ENCODE assay signal across 1 cellular context in the genomic region with DNA sequence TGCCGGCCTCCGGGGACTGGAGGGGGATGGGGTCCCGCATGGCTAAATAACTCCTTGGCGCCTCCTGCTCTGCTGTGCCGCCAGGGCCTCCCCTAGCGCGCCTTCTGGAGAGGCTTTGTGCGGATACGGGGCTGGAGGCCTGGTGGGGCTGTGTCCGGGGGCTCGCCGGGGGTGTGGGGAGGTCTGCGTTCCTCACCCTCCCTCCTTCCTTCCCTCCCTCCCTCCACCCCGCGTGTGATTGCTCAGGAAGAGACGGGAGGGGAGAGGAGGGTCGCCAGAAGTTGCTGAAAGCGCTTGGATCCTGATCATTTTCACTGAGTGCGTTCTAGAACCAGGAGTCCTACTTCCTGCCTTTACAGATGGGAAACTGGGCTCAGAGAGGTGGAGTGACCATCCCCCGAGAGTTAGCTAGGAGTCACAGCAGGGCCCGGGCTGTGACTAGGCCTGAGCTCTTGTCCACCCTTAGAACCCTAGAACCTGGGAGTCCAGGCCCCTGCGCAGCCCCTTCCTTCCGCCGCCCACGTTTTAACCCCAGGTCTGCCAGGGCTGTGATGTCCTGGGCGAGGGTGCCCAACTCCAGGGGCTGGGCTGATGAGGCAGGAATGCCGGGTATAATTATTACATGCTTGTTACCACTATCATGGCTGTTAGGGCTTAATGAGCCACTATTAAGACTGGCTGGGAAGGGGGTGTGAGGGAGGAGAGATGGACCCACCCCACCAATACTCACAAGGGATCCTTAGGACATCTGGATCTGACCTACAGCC.
TF ChIP-seq lines count a peak whose summit lies in the region.

No MANE protein-coding gene starts in this region.

TF ChIP-seq in K562, 482 proteins besides CTCF, POLR2A, EP300 and RAD21 (continued from another document and continues in another):
- TF ChIP-seq ZHX1 (conservative IDR thresholded peaks at IDR 0.05; ENCODE audit: low read length) = no peak
- TF ChIP-seq SMARCB1 (IDR thresholded peaks at IDR 0.05; ENCODE audit: insufficient read length, low read depth) = no peak
- no peak for TF ChIP-seq ARID2 (IDR thresholded peaks at IDR 0.05)
- no peak for TF ChIP-seq MCM7 (IDR thresholded peaks at IDR 0.05)
- no peak for TF ChIP-seq ZNF347 (CRISPR knock-in tag; IDR thresholded peaks at IDR 0.05; ENCODE audit: low read depth)
- no peak for TF ChIP-seq RBM14 (IDR thresholded peaks at IDR 0.05; ENCODE audit: borderline replicate concordance, insufficient read depth, low read depth, low read length)
- TF ChIP-seq, protein P1, sequence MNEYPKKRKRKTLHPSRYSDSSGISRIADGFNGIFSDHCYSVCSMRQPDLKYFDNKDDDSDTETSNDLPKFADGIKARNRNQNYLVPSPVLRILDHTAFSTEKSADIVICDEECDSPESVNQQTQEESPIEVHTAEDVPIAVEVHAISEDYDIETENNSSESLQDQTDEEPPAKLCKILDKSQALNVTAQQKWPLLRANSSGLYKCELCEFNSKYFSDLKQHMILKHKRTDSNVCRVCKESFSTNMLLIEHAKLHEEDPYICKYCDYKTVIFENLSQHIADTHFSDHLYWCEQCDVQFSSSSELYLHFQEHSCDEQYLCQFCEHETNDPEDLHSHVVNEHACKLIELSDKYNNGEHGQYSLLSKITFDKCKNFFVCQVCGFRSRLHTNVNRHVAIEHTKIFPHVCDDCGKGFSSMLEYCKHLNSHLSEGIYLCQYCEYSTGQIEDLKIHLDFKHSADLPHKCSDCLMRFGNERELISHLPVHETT (CRISPR knock-in tag; conservative IDR thresholded peaks at IDR 0.05 in 1 of 2, IDR thresholded peaks at IDR 0.05 in 1 of 2) = peak in 1 of 2 experiments; percentile 12; a peak in 2 of 4 replicates
- peak; percentile 18 to 42; a peak in 1 of 4 replicates for TF ChIP-seq TBL1XR1 (IDR thresholded peaks at IDR 0.05; ENCODE audit: low read length in 2 of 2)
- peak; percentile 87 for TF ChIP-seq ZFX (CRISPR knock-in tag; IDR thresholded peaks at IDR 0.05)
- peak; percentile 18; the same call in 1 of the 2 replicates for TF ChIP-seq BACH1 (tag; IDR thresholded peaks at IDR 0.05)
- no peak for TF ChIP-seq ZNF644 (tag; IDR thresholded peaks at IDR 0.05; ENCODE audit: low read depth)
- TF ChIP-seq DNMT1 (IDR thresholded peaks at IDR 0.05) = no peak
- TF ChIP-seq FOXA1 (IDR thresholded peaks at IDR 0.05; ENCODE audit: borderline replicate concordance) = no peak
- no peak for TF ChIP-seq ZNF668 (CRISPR knock-in tag; IDR thresholded peaks at IDR 0.05)
- peak; percentile 24 for TF ChIP-seq CTCFL (IDR thresholded peaks at IDR 0.05; ENCODE audit: borderline replicate concordance, insufficient read depth, low read depth, low read length, poor library complexity, severe bottlenecking)
- no peak; the same call in 1 of the 2 replicates for TF ChIP-seq RNF2 (IDR thresholded peaks at IDR 0.05)
- TF ChIP-seq POU5F1 (IDR thresholded peaks at IDR 0.05; ENCODE audit: borderline replicate concordance, low read depth, low read length, partially characterized antibody) = no peak
- TF ChIP-seq SOX6 (IDR thresholded peaks at IDR 0.05) = no peak
- no peak for TF ChIP-seq HDAC8 (tag; IDR thresholded peaks at IDR 0.05)
- TF ChIP-seq SMAD1 (IDR thresholded peaks at IDR 0.05; ENCODE audit: low read depth, low read length, partially characterized antibody) = no peak
- no peak for TF ChIP-seq HNRNPL (IDR thresholded peaks at IDR 0.05; ENCODE audit: low read depth, low read length)
- TF ChIP-seq ESRRB (CRISPR knock-in tag; IDR thresholded peaks at IDR 0.05; ENCODE audit: borderline replicate concordance) = no peak
- TF ChIP-seq ZNF408 (CRISPR knock-in tag; IDR thresholded peaks at IDR 0.05; ENCODE audit: low read depth) = no peak
- TF ChIP-seq, protein P2, sequence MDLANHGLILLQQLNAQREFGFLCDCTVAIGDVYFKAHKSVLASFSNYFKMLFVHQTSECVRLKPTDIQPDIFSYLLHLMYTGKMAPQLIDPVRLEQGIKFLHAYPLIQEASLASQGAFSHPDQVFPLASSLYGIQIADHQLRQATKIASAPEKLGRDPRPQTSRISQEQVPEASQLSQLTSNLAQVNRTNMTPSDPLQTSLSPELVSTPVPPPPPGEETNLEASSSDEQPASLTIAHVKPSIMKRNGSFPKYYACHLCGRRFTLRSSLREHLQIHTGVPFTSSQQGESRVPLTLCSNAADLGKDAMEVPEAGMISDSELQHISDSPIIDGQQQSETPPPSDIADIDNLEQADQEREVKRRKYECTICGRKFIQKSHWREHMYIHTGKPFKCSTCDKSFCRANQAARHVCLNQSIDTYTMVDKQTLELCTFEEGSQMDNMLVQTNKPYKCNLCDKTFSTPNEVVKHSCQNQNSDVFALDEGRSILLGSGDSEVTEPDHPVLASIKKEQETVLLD (IDR thresholded peaks at IDR 0.05) = peak; percentile 40; the same call in 1 of the 2 replicates
- TF ChIP-seq ZNF696 (CRISPR knock-in tag; conservative IDR thresholded peaks at IDR 0.05) = no peak
- TF ChIP-seq ZBTB11 (CRISPR knock-in tag; IDR thresholded peaks at IDR 0.05) = no peak
- no peak for TF ChIP-seq NFE2L1 (tag; IDR thresholded peaks at IDR 0.05; ENCODE audit: borderline replicate concordance, low read depth)
- 0 out of 4 replicates have a peak, but pooled peaks of 1 of the 2 experiments have one; percentile 5 for TF ChIP-seq SIN3A (IDR thresholded peaks at IDR 0.05; ENCODE audit: borderline replicate concordance in 2 of 2, control insufficient read depth in 1 of 2, low read depth in 2 of 2, low read length in 2 of 2)
- TF ChIP-seq ATF6 (CRISPR knock-in tag; IDR thresholded peaks at IDR 0.05) = no peak
- no peak for TF ChIP-seq U2AF1 (optimal IDR thresholded peaks at IDR 0.05; ENCODE audit: low read depth, low read length)
- TF ChIP-seq, protein P3, sequence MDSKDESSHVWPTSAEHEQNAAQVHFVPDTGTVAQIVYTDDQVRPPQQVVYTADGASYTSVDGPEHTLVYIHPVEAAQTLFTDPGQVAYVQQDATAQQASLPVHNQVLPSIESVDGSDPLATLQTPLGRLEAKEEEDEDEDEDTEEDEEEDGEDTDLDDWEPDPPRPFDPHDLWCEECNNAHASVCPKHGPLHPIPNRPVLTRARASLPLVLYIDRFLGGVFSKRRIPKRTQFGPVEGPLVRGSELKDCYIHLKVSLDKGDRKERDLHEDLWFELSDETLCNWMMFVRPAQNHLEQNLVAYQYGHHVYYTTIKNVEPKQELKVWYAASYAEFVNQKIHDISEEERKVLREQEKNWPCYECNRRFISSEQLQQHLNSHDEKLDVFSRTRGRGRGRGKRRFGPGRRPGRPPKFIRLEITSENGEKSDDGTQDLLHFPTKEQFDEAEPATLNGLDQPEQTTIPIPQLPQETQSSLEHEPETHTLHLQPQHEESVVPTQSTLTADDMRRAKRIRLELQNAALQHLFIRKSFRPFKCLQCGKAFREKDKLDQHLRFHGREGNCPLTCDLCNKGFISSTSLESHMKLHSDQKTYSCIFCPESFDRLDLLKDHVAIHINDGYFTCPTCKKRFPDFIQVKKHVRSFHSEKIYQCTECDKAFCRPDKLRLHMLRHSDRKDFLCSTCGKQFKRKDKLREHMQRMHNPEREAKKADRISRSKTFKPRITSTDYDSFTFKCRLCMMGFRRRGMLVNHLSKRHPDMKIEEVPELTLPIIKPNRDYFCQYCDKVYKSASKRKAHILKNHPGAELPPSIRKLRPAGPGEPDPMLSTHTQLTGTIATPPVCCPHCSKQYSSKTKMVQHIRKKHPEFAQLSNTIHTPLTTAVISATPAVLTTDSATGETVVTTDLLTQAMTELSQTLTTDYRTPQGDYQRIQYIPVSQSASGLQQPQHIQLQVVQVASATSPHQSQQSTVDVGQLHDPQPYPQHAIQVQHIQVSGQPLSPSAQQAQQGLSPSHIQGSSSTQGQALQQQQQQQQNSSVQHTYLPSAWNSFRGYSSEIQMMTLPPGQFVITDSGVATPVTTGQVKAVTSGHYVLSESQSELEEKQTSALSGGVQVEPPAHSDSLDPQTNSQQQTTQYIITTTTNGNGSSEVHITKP (IDR thresholded peaks at IDR 0.05; ENCODE audit: partially characterized antibody) = no peak
- 0 out of 2 replicates have a peak, but pooled peaks have one; percentile 33 for TF ChIP-seq LCOR (CRISPR knock-in tag; IDR thresholded peaks at IDR 0.05)
- no peak for TF ChIP-seq HMBOX1 (IDR thresholded peaks at IDR 0.05)
- no peak for TF ChIP-seq NFE2 (IDR thresholded peaks at IDR 0.05; ENCODE audit: low read depth)
- peak; percentile 45; the same call in 1 of the 2 replicates for TF ChIP-seq ZNF444 (CRISPR knock-in tag; IDR thresholded peaks at IDR 0.05)
- TF ChIP-seq KLF13 (tag; IDR thresholded peaks at IDR 0.05; ENCODE audit: borderline replicate concordance, low read depth) = no peak
